ENCODE assay signal across 2 cellular contexts in the genomic region with DNA sequence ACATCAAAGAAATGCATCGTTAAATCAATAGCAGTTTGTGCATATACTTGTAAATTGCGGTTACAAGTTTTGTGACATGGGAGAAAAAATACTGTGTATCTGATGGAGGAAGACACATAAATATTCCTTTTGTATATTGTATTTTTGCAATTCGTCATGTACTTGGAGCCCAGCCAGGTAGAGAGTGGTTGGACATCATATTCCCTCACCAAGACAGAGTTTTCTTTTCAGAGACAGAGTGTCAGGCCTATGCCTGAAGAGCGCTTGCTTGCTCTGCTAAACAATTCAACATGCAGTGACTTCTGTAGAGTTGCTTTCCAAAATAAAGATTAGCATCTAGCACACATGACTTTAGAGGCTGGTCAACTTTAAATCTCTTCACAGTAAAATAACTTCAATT.
A peak's percentile ranks its signal among the peaks of the same experiment; 100 is the strongest.
TF ChIP-seq lines count a peak whose summit lies in the region.

No MANE protein-coding gene starts in this region.

TF ChIP-seq in IMR-90, 13 proteins besides CTCF, POLR2A, EP300 and RAD21 (continued from another document):
- TF ChIP-seq MAFK (IDR thresholded peaks at IDR 0.05; ENCODE audit: low read depth, low read length) = no peak
- no peak for TF ChIP-seq RFX5 (IDR thresholded peaks at IDR 0.05; ENCODE audit: low read depth, low read length)
- TF ChIP-seq BHLHE40 (IDR thresholded peaks at IDR 0.05; ENCODE audit: low read depth, low read length) = no peak
- TF ChIP-seq MXI1 (IDR thresholded peaks at IDR 0.05; ENCODE audit: borderline replicate concordance, low read depth, low read length) = no peak
- TF ChIP-seq, protein P1, sequence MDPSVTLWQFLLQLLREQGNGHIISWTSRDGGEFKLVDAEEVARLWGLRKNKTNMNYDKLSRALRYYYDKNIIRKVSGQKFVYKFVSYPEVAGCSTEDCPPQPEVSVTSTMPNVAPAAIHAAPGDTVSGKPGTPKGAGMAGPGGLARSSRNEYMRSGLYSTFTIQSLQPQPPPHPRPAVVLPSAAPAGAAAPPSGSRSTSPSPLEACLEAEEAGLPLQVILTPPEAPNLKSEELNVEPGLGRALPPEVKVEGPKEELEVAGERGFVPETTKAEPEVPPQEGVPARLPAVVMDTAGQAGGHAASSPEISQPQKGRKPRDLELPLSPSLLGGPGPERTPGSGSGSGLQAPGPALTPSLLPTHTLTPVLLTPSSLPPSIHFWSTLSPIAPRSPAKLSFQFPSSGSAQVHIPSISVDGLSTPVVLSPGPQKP (IDR thresholded peaks at IDR 0.05; ENCODE audit: borderline replicate concordance, low read depth, low read length) = no peak
- no peak for TF ChIP-seq RCOR1 (IDR thresholded peaks at IDR 0.05; ENCODE audit: insufficient replicate concordance, low read length)
- TF ChIP-seq MAZ (IDR thresholded peaks at IDR 0.05; ENCODE audit: borderline replicate concordance, low read depth, low read length) = no peak
- no peak for TF ChIP-seq USF2 (IDR thresholded peaks at IDR 0.05; ENCODE audit: low read depth, low read length)
- TF ChIP-seq CHD1 (IDR thresholded peaks at IDR 0.05; ENCODE audit: low read depth, low read length) = no peak
- no peak for TF ChIP-seq NFE2L2 (IDR thresholded peaks at IDR 0.05; ENCODE audit: low read depth, low read length)

TF ChIP-seq in SK-N-SH treated with all-trans-retinoic acid at 6 μM for 48 hours, 23 proteins besides CTCF, POLR2A, EP300 and RAD21:
- TF ChIP-seq TSHZ2 (CRISPR knock-in tag; IDR thresholded peaks at IDR 0.05) (no peak), TOX (CRISPR knock-in tag; IDR thresholded peaks at IDR 0.05; ENCODE audit: borderline replicate concordance) (peak; percentile 64; the same call in 1 of the 2 replicates), ZFP3 (CRISPR knock-in tag; IDR thresholded peaks at IDR 0.05) (no peak), ISL1 (CRISPR knock-in tag; IDR thresholded peaks at IDR 0.05) (peak; percentile 64)
TF ChIP-seq in SK-N-SH treated with all-trans-retinoic acid at 6 μM for 48 hours: peak in this region for 2.
